Comparison of ENCODE assay signal across 1 cellular context in genomic region chr1:5620997-5621396, GRCh38.
TF ChIP-seq lines count a peak whose summit lies in the region.

No MANE protein-coding gene starts in this region.

TF ChIP-seq in liver, 16 proteins besides CTCF, POLR2A, EP300 and RAD21 (continued from another document):
- TF ChIP-seq HNF4A (conservative IDR thresholded peaks at IDR 0.05), result no peak
- TF ChIP-seq HNF4G (IDR thresholded peaks at IDR 0.05), result no peak
- no peak for TF ChIP-seq NR2F2 (IDR thresholded peaks at IDR 0.05)
- TF ChIP-seq GABPA (IDR thresholded peaks at IDR 0.05 in 1 of 2, conservative IDR thresholded peaks at IDR 0.05 in 1 of 2), result no peak
- TF ChIP-seq MAX (IDR thresholded peaks at IDR 0.05), result no peak
- no peak for TF ChIP-seq JUND (IDR thresholded peaks at IDR 0.05)
